In the genomic region with DNA sequence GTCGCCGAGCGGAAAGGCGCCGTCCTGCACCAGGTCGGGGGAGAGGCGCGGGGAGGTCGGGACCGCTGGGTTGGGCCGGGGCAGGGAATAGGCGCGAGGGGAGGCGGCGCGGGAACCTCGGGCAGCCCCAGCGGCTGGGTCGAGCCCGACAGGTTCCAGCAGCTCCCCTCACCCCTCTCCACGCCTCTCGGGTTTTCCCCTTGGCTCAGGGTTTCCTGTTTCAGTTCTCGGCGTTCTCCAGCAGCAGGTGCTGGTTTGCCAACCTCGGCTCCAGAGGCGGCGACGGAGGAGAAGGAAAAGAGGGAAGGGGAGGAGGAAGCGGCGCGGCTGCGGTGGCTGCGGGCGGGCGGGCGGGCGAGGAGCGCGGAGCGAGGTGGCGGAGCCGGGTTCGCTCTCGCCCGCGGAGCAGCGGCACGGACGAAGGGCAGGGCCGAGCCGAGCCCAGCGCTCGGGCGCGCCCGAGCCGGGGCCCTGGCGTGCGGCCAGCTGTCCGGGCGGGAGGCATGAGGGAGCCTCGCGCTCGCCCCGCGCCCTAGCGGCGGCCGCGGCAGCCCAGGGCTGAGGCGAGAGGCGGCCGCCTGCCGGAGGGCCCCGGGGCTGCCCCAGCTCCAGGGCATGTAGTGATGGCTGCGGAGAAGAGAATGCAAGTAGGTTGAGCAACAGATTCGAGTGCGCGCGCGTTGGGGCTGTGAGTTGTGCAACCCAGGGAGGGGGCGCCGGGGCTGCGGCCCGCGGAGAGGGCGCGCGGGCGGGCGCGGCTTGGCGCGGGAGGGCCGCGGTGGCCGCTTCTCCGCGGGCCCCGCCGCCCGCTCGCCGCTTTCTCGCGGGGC, we compare ENCODE assay signal across 1 cellular context.
A peak's percentile ranks its signal among the peaks of the same experiment; 100 is the strongest.
TF ChIP-seq lines count a peak whose summit lies in the region.

A gene (plus strand): TSS at position 816 of the 830 bp plus-strand sequence. CDS start 20 bp downstream, outside the sequence.

TF ChIP-seq in GM12878, 131 proteins besides CTCF, POLR2A, EP300 and RAD21 (continued from another document and continues in another):
- TF ChIP-seq, protein P1, sequence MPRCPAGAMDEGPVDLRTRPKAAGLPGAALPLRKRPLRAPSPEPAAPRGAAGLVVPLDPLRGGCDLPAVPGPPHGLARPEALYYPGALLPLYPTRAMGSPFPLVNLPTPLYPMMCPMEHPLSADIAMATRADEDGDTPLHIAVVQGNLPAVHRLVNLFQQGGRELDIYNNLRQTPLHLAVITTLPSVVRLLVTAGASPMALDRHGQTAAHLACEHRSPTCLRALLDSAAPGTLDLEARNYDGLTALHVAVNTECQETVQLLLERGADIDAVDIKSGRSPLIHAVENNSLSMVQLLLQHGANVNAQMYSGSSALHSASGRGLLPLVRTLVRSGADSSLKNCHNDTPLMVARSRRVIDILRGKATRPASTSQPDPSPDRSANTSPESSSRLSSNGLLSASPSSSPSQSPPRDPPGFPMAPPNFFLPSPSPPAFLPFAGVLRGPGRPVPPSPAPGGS (IDR thresholded peaks at IDR 0.05; ENCODE audit: borderline replicate concordance, insufficient read depth, low read depth, low read length, poor library complexity, severe bottlenecking), result peak; percentile 92
- TF ChIP-seq SPI1 (IDR thresholded peaks at IDR 0.05; ENCODE audit: borderline replicate concordance, insufficient read depth, low read depth, low read length) (peak; percentile 69), JUND (IDR thresholded peaks at IDR 0.05; ENCODE audit: low read depth, low read length) (no peak), MXI1 (IDR thresholded peaks at IDR 0.05; ENCODE audit: low read depth, low read length) (peak; percentile 80), ZNF24 (IDR thresholded peaks at IDR 0.05) (no peak), HDGF (IDR thresholded peaks at IDR 0.05) (peak; percentile 69; the same call in 1 of the 2 replicates), MEF2B (IDR thresholded peaks at IDR 0.05; ENCODE audit: partially characterized antibody, poor library complexity, severe bottlenecking) (no peak), ESRRA (IDR thresholded peaks at IDR 0.05; ENCODE audit: low read length) (no peak), ZNF217 (IDR thresholded peaks at IDR 0.05) (no peak), BHLHE40 (IDR thresholded peaks at IDR 0.05; ENCODE audit: borderline replicate concordance in 1 of 2, low read depth in 2 of 2, low read length in 1 of 2) (peak; percentile 49 to 68; a peak in 3 of 4 replicates), ZBED1 (IDR thresholded peaks at IDR 0.05; ENCODE audit: borderline replicate concordance) (no peak), ASH2L (IDR thresholded peaks at IDR 0.05; ENCODE audit: borderline replicate concordance, low read depth) (no peak), YY1 (IDR thresholded peaks at IDR 0.05; ENCODE audit: low read depth, low read length) (peak; percentile 70), TCF7 (IDR thresholded peaks at IDR 0.05; ENCODE audit: borderline replicate concordance) (no peak), EZH2 (IDR thresholded peaks at IDR 0.05; ENCODE audit: borderline replicate concordance, control insufficient read depth, low read depth, low read length) (no peak), CBFB (IDR thresholded peaks at IDR 0.05; ENCODE audit: low read depth) (no peak), SRF (IDR thresholded peaks at IDR 0.05; ENCODE audit: low read depth in 2 of 2, low read length in 2 of 2) (no peak), PML (IDR thresholded peaks at IDR 0.05; ENCODE audit: low read length) (no peak), SMAD1 (IDR thresholded peaks at IDR 0.05; ENCODE audit: low read depth, partially characterized antibody) (no peak), WRNIP1 (IDR thresholded peaks at IDR 0.05; ENCODE audit: borderline replicate concordance, low read depth, low read length) (no peak), TCF3 (IDR thresholded peaks at IDR 0.05; ENCODE audit: borderline replicate concordance, insufficient read depth, low read depth, low read length) (peak; percentile 81), MEF2A (IDR thresholded peaks at IDR 0.05; ENCODE audit: insufficient read depth, low read depth, low read length) (no peak), IRF4 (IDR thresholded peaks at IDR 0.05; ENCODE audit: low read depth, low read length) (peak; percentile 77), BRCA1 (IDR thresholded peaks at IDR 0.05; ENCODE audit: low read depth, low read length) (0 out of 2 replicates have a peak, but pooled peaks have one; percentile 3), LARP7 (IDR thresholded peaks at IDR 0.05) (peak; percentile 62), PAX5 (IDR thresholded peaks at IDR 0.05; ENCODE audit: borderline replicate concordance, low read depth, low read length) (peak; percentile 85)
- TF ChIP-seq, protein P2, sequence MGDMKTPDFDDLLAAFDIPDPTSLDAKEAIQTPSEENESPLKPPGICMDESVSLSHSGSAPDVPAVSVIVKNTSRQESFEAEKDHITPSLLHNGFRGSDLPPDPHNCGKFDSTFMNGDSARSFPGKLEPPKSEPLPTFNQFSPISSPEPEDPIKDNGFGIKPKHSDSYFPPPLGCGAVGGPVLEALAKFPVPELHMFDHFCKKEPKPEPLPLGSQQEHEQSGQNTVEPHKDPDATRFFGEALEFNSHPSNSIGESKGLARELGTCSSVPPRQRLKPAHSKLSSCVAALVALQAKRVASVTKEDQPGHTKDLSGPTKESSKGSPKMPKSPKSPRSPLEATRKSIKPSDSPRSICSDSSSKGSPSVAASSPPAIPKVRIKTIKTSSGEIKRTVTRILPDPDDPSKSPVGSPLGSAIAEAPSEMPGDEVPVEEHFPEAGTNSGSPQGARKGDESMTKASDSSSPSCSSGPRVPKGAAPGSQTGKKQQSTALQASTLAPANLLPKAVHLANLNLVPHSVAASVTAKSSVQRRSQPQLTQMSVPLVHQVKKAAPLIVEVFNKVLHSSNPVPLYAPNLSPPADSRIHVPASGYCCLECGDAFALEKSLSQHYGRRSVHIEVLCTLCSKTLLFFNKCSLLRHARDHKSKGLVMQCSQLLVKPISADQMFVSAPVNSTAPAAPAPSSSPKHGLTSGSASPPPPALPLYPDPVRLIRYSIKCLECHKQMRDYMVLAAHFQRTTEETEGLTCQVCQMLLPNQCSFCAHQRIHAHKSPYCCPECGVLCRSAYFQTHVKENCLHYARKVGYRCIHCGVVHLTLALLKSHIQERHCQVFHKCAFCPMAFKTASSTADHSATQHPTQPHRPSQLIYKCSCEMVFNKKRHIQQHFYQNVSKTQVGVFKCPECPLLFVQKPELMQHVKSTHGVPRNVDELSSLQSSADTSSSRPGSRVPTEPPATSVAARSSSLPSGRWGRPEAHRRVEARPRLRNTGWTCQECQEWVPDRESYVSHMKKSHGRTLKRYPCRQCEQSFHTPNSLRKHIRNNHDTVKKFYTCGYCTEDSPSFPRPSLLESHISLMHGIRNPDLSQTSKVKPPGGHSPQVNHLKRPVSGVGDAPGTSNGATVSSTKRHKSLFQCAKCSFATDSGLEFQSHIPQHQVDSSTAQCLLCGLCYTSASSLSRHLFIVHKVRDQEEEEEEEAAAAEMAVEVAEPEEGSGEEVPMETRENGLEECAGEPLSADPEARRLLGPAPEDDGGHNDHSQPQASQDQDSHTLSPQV (IDR thresholded peaks at IDR 0.05), result no peak
- TF ChIP-seq, protein P3, sequence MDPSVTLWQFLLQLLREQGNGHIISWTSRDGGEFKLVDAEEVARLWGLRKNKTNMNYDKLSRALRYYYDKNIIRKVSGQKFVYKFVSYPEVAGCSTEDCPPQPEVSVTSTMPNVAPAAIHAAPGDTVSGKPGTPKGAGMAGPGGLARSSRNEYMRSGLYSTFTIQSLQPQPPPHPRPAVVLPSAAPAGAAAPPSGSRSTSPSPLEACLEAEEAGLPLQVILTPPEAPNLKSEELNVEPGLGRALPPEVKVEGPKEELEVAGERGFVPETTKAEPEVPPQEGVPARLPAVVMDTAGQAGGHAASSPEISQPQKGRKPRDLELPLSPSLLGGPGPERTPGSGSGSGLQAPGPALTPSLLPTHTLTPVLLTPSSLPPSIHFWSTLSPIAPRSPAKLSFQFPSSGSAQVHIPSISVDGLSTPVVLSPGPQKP (IDR thresholded peaks at IDR 0.05; ENCODE audit: low read depth, low read length), result no peak
- TF ChIP-seq, protein P4, sequence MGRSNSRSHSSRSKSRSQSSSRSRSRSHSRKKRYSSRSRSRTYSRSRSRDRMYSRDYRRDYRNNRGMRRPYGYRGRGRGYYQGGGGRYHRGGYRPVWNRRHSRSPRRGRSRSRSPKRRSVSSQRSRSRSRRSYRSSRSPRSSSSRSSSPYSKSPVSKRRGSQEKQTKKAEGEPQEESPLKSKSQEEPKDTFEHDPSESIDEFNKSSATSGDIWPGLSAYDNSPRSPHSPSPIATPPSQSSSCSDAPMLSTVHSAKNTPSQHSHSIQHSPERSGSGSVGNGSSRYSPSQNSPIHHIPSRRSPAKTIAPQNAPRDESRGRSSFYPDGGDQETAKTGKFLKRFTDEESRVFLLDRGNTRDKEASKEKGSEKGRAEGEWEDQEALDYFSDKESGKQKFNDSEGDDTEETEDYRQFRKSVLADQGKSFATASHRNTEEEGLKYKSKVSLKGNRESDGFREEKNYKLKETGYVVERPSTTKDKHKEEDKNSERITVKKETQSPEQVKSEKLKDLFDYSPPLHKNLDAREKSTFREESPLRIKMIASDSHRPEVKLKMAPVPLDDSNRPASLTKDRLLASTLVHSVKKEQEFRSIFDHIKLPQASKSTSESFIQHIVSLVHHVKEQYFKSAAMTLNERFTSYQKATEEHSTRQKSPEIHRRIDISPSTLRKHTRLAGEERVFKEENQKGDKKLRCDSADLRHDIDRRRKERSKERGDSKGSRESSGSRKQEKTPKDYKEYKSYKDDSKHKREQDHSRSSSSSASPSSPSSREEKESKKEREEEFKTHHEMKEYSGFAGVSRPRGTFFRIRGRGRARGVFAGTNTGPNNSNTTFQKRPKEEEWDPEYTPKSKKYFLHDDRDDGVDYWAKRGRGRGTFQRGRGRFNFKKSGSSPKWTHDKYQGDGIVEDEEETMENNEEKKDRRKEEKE (IDR thresholded peaks at IDR 0.05), result no peak
- TF ChIP-seq, protein P5, sequence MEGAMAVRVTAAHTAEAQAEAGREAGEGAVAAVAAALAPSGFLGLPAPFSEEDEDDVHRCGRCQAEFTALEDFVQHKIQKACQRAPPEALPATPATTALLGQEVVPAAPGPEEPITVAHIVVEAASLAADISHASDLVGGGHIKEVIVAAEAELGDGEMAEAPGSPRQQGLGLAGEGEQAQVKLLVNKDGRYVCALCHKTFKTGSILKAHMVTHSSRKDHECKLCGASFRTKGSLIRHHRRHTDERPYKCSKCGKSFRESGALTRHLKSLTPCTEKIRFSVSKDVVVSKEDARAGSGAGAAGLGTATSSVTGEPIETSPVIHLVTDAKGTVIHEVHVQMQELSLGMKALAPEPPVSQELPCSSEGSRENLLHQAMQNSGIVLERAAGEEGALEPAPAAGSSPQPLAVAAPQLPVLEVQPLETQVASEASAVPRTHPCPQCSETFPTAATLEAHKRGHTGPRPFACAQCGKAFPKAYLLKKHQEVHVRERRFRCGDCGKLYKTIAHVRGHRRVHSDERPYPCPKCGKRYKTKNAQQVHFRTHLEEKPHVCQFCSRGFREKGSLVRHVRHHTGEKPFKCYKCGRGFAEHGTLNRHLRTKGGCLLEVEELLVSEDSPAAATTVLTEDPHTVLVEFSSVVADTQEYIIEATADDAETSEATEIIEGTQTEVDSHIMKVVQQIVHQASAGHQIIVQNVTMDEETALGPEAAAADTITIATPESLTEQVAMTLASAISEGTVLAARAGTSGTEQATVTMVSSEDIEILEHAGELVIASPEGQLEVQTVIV (IDR thresholded peaks at IDR 0.05; ENCODE audit: borderline replicate concordance, partially characterized antibody), result no peak
- TF ChIP-seq, protein P6, sequence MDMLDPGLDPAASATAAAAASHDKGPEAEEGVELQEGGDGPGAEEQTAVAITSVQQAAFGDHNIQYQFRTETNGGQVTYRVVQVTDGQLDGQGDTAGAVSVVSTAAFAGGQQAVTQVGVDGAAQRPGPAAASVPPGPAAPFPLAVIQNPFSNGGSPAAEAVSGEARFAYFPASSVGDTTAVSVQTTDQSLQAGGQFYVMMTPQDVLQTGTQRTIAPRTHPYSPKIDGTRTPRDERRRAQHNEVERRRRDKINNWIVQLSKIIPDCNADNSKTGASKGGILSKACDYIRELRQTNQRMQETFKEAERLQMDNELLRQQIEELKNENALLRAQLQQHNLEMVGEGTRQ (IDR thresholded peaks at IDR 0.05; ENCODE audit: borderline replicate concordance, low read depth, low read length), result no peak
- TF ChIP-seq, protein P7, sequence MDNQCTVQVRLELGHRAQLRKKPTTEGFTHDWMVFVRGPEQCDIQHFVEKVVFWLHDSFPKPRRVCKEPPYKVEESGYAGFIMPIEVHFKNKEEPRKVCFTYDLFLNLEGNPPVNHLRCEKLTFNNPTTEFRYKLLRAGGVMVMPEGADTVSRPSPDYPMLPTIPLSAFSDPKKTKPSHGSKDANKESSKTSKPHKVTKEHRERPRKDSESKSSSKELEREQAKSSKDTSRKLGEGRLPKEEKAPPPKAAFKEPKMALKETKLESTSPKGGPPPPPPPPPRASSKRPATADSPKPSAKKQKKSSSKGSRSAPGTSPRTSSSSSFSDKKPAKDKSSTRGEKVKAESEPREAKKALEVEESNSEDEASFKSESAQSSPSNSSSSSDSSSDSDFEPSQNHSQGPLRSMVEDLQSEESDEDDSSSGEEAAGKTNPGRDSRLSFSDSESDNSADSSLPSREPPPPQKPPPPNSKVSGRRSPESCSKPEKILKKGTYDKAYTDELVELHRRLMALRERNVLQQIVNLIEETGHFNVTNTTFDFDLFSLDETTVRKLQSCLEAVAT (IDR thresholded peaks at IDR 0.05), result 0 out of 2 replicates have a peak, but pooled peaks have one; percentile 2
- TF ChIP-seq, protein P8, sequence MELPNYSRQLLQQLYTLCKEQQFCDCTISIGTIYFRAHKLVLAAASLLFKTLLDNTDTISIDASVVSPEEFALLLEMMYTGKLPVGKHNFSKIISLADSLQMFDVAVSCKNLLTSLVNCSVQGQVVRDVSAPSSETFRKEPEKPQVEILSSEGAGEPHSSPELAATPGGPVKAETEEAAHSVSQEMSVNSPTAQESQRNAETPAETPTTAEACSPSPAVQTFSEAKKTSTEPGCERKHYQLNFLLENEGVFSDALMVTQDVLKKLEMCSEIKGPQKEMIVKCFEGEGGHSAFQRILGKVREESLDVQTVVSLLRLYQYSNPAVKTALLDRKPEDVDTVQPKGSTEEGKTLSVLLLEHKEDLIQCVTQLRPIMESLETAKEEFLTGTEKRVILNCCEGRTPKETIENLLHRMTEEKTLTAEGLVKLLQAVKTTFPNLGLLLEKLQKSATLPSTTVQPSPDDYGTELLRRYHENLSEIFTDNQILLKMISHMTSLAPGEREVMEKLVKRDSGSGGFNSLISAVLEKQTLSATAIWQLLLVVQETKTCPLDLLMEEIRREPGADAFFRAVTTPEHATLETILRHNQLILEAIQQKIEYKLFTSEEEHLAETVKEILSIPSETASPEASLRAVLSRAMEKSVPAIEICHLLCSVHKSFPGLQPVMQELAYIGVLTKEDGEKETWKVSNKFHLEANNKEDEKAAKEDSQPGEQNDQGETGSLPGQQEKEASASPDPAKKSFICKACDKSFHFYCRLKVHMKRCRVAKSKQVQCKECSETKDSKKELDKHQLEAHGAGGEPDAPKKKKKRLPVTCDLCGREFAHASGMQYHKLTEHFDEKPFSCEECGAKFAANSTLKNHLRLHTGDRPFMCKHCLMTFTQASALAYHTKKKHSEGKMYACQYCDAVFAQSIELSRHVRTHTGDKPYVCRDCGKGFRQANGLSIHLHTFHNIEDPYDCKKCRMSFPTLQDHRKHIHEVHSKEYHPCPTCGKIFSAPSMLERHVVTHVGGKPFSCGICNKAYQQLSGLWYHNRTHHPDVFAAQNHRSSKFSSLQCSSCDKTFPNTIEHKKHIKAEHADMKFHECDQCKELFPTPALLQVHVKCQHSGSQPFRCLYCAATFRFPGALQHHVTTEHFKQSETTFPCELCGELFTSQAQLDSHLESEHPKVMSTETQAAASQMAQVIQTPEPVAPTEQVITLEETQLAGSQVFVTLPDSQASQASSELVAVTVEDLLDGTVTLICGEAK (IDR thresholded peaks at IDR 0.05; ENCODE audit: borderline replicate concordance), result no peak
